ENCODE assay signal across 1 cellular context in the genomic region with DNA sequence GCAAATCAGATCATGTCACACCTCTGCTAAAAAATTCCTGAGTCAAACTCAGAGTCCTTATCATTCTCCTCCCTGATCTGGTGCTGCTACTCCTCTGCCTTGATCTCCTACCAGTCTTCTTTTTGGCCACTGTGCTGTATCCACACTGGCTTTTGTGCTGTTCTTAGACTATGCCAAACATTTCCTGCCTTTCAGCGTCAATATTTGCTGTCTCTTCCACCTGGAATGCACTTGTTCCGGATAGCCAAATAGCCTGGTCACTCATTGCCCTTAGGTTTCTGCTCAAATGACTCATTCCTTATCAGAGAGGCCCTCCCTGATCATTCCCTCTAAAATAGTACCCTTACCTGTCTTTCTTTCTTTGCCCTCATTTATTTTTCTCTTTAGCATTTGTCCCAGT.
TF ChIP-seq lines count a peak whose summit lies in the region.

No MANE protein-coding gene starts in this region.

TF ChIP-seq in liver, 16 proteins besides CTCF, POLR2A, EP300 and RAD21:
- TF ChIP-seq HNF4A (conservative IDR thresholded peaks at IDR 0.05) = peak; percentile 42 to 69
- TF ChIP-seq REST (IDR thresholded peaks at IDR 0.05) = peak; percentile 33
- TF ChIP-seq, protein P1, sequence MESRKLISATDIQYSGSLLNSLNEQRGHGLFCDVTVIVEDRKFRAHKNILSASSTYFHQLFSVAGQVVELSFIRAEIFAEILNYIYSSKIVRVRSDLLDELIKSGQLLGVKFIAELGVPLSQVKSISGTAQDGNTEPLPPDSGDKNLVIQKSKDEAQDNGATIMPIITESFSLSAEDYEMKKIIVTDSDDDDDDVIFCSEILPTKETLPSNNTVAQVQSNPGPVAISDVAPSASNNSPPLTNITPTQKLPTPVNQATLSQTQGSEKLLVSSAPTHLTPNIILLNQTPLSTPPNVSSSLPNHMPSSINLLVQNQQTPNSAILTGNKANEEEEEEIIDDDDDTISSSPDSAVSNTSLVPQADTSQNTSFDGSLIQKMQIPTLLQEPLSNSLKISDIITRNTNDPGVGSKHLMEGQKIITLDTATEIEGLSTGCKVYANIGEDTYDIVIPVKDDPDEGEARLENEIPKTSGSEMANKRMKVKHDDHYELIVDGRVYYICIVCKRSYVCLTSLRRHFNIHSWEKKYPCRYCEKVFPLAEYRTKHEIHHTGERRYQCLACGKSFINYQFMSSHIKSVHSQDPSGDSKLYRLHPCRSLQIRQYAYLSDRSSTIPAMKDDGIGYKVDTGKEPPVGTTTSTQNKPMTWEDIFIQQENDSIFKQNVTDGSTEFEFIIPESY (IDR thresholded peaks at IDR 0.05) = peak; percentile 23
- TF ChIP-seq, protein P2, sequence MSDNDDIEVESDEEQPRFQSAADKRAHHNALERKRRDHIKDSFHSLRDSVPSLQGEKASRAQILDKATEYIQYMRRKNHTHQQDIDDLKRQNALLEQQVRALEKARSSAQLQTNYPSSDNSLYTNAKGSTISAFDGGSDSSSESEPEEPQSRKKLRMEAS (IDR thresholded peaks at IDR 0.05) = peak; percentile 56
- peak; percentile 50 for TF ChIP-seq FOXA2 (IDR thresholded peaks at IDR 0.05)
- no peak for TF ChIP-seq HNF4G (IDR thresholded peaks at IDR 0.05)
- TF ChIP-seq RXRA (IDR thresholded peaks at IDR 0.05) = peak; percentile 50 to 74
- TF ChIP-seq GABPA (IDR thresholded peaks at IDR 0.05 in 1 of 2, conservative IDR thresholded peaks at IDR 0.05 in 1 of 2) = peak in 1 of 2 donors; percentile 12
- TF ChIP-seq JUND (IDR thresholded peaks at IDR 0.05) = peak; percentile 86 to 95
- no peak for TF ChIP-seq NR2F2 (IDR thresholded peaks at IDR 0.05)
- no peak for TF ChIP-seq FOXA1 (IDR thresholded peaks at IDR 0.05)
- TF ChIP-seq, protein P3, sequence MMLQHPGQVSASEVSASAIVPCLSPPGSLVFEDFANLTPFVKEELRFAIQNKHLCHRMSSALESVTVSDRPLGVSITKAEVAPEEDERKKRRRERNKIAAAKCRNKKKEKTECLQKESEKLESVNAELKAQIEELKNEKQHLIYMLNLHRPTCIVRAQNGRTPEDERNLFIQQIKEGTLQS (IDR thresholded peaks at IDR 0.05) = peak; percentile 74
- peak; percentile 62 for TF ChIP-seq SP1 (IDR thresholded peaks at IDR 0.05)
